31 cellular contexts compared by ENCODE assay signal in the genomic region with DNA sequence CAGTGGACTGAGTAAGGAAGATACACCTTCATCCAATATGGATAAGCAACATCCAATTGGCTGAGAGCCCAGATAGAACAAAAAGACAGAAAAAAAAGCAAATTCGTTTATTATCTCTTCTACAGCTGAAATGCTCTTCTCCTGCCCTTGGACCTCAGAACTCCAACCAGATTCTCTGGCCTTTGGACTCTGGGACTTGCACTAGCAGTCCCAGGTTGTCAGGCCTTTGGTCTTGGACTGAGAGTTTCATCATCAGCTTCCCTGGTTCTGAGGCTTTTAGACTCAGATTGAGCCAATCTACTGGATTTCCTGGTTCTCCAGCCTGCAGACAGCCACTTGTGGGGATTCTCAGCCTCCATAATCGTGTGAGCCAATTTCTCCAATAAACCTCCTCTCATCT.
"Had no signal": no experiment of that assay in that cellular context is flagged by ENCODE, and none has a peak within 500 bp of the region (broad histone marks: within the 10 kb centered on the region; RNA-seq: fewer than 3 reads in every experiment).

No MANE protein-coding gene starts in this region.

- H3K4me3 ChIP-seq: PC-9, SJCRH30, SK-N-MC had no signal

- H3K4me2 ChIP-seq: KMS-11, PC-9 had no signal

- FAIRE-seq: RCC 7860 had no signal

- H2AFZ ChIP-seq: PC-9 had no signal

- DNase-seq: Karpas-422, KBM-7, MM.1S, MV-4-11, NCI-H1092, NCI-H1105, NCI-H1417 treated with DMSO at 0.1 percent for 48 hours, NCI-H1436 treated with DMSO at 0.1 percent for 48 hours, NCI-H1694 treated with DMSO at 0.1 percent for 48 hours, NCI-H187 treated with DMSO at 0.1 percent for 48 hours, NCI-H2029, NCI-H2081, NCI-H2171 treated with DMSO at 0.1 percent for 48 hours, NCI-H2227 treated with DMSO at 0.1 percent for 48 hours, NCI-H345, NCI-H446, NCI-H510A treated with DMSO at 0.1 percent for 48 hours, NCI-H524 treated with DMSO at 0.1 percent for 48 hours, NCI-H526 treated with DMSO at 0.1 percent for 48 hours, NCI-H774, PC-9, SHP77, SIG-M5, SJCRH30 had no signal

- H3K27ac ChIP-seq: KMS-11, PC-9, RWPE1, SJCRH30, SK-N-MC had no signal

- H3K27me3 ChIP-seq: SJCRH30 had no signal

- H3K36me3 ChIP-seq: SJCRH30 had no signal

- H3K9me3 ChIP-seq: SJCRH30 had no signal

- H3K4me1 ChIP-seq: SJCRH30 had no signal

- ATAC-seq: Panc1, Right ventricle myocardium inferior, SK-N-SH treated with all-trans-retinoic acid at 6 μM for 48 hours had no signal
